10 cellular contexts compared by ENCODE assay signal in genomic region chr3:150146891-150147761, GRCh38.
A peak's percentile ranks its signal among the peaks of the same experiment; 100 is the strongest.
DNase-seq lines count a peak whose midpoint lies in the region; ATAC-seq and TF ChIP-seq lines count a peak whose summit lies in the region.
"Had no signal": no experiment of that assay in that cellular context is flagged by ENCODE, and none has a peak within 500 bp of the region (broad histone marks: within the 10 kb centered on the region; RNA-seq: fewer than 3 reads in every experiment).

No MANE protein-coding gene starts in this region.

- intact Hi-C loops in MCF 10A (cut with micrococcal nuclease): no loop called here
- intact Hi-C loops in breast epithelium (cut with DNase I; ENCODE audit: low total_unique reads): no loop called here
- intact Hi-C loops in thyroid gland (cut with DNase I): no loop called here

- POLR2A ChIA-PET in MCF 10A (lab: Yijun Ruan, JAX): interaction anchor here (0.6 to 1.0 kb wide), 3 partner anchors 9 to 597 kb away, joined by 3 to 4 read pairs (median 3); no protein-coding TSS in a partner anchor

- no peaks in the 10 kb centered on the region for H3K9me3 Mint-ChIP-seq in MCF 10A (ENCODE audit: unreplicated experiment)
- no peaks in the 10 kb centered on the region for H3K9me3 Mint-ChIP-seq in effector memory CD8-positive, alpha-beta T cell
- H3K9me3 Mint-ChIP-seq: T-cell had no signal

- H3K4me1 Mint-ChIP-seq in MCF 10A (ENCODE audit: insufficient read depth, unreplicated experiment): peaks cover 23% of the 10 kb centered on the region
- no peaks in the 10 kb centered on the region for H3K4me1 Mint-ChIP-seq in effector memory CD8-positive, alpha-beta T cell (ENCODE audit: low read depth in 2 of 2)
- H3K4me1 Mint-ChIP-seq: naive B cell, T-cell had no signal

- H3K9me3 ChIP-seq in breast epithelium: no peaks in the 10 kb centered on the region
- H3K9me3 ChIP-seq in thyroid gland: no peaks in the 10 kb centered on the region

- no peaks in the 10 kb centered on the region for H3K36me3 Mint-ChIP-seq in MCF 10A (ENCODE audit: insufficient read depth, unreplicated experiment)
- H3K36me3 Mint-ChIP-seq in effector memory CD8-positive, alpha-beta T cell (ENCODE audit: insufficient read depth): no peaks in the 10 kb centered on the region
- H3K36me3 Mint-ChIP-seq: naive B cell, T-cell had no signal

- WGBS in thyroid gland, 2 donors: 46 to 54% methylated on average over 11 of the region's 11 CpGs

- DNase-seq in MCF 10A (ENCODE audit: unreplicated experiment): peak; percentile 34
- DNase-seq in breast epithelium (ENCODE audit: low spot score in 2 of 2): no peak
- peak; percentile 53 for DNase-seq in RKO (ENCODE audit: low spot score)
- peak; percentile 79 for DNase-seq in glomerular visceral epithelial cell (ENCODE audit: extremely low spot score)
- DNase-seq in thyroid gland: peak; percentile 39 to 49
- no peak for DNase-seq in NCI-H1436 treated with DMSO at 0.1 percent for 48 hours (lab: John Stamatoyannopoulos, UW)
- no peak for DNase-seq in effector memory CD8-positive, alpha-beta T cell
- DNase-seq in NCI-H1048 (lab: John Stamatoyannopoulos, UW): no peak
- DNase-seq: naive B cell, T-cell had no signal

- CTCF ChIA-PET in MCF 10A (lab: Yijun Ruan, JAX): interaction anchor here (0.6 kb wide), 1 partner anchor 35 kb away, joined by 3 read pairs; no protein-coding TSS in a partner anchor

- H3K27ac Mint-ChIP-seq in MCF 10A (ENCODE audit: low read depth, unreplicated experiment): no peak overlapping the region
- H3K27ac Mint-ChIP-seq in effector memory CD8-positive, alpha-beta T cell: no peak overlapping the region
- H3K27ac Mint-ChIP-seq: naive B cell, T-cell had no signal

- TF ChIP-seq POLR2A in breast epithelium (IDR thresholded peaks at IDR 0.05) (no peak), thyroid gland (IDR thresholded peaks at IDR 0.05) (peak in 1 of 2 donors; percentile 24)

- BruUV-seq in MCF 10A (replicated peaks; lab: Mats Ljungman, UMichigan): no TSS peak

- TF ChIP-seq CTCF in MCF 10A (IDR thresholded peaks at IDR 0.05; ENCODE audit: unreplicated experiment) (no peak), breast epithelium (IDR thresholded peaks at IDR 0.05) (no peak), thyroid gland (IDR thresholded peaks at IDR 0.05) (no peak)

- H3K27ac ChIP-seq in breast epithelium: no peak overlapping the region
- H3K27ac ChIP-seq in thyroid gland: peak overlapping the region; percentile 87 to 92 (median 89)

- H3K4me1 ChIP-seq in breast epithelium: no peaks in the 10 kb centered on the region
- H3K4me1 ChIP-seq in thyroid gland: peaks cover 54 to 58% of the 10 kb centered on the region in 2 donors

- H3K4me3 Mint-ChIP-seq in MCF 10A (ENCODE audit: unreplicated experiment): no peak overlapping the region
- H3K4me3 Mint-ChIP-seq in effector memory CD8-positive, alpha-beta T cell: no peak overlapping the region
- H3K4me3 Mint-ChIP-seq: naive B cell, T-cell had no signal

- no peak for ATAC-seq in effector memory CD8-positive, alpha-beta T cell (replicated peaks)
- ATAC-seq: T-cell had no signal

- no peaks in the 10 kb centered on the region for H3K27me3 Mint-ChIP-seq in MCF 10A (ENCODE audit: insufficient read depth, unreplicated experiment)
- peaks cover 30 to 36% of the 10 kb centered on the region in 2 donors for H3K27me3 Mint-ChIP-seq in effector memory CD8-positive, alpha-beta T cell

- H3K27me3 ChIP-seq in breast epithelium (no peaks in the 10 kb centered on the region), thyroid gland (no peaks in the 10 kb centered on the region)

- H3K36me3 ChIP-seq in breast epithelium (no peaks in the 10 kb centered on the region), thyroid gland (no peaks in the 10 kb centered on the region)

- H3K4me3 ChIP-seq in breast epithelium (no peak overlapping the region), thyroid gland (replicated peaks in 1 of 3) (no peak overlapping the region)

Comparison
In these comparisons a context has a peak if more than half of its experiments do, and no peak if none do; other contexts are left out.
1. DNase-seq: peak in MCF 10A (single experiment), RKO (single experiment), glomerular visceral epithelial cell (single experiment) and thyroid gland (2 of 2); none in breast epithelium (0 of 2), NCI-H1436 treated with DMSO at 0.1 percent for 48 hours (single experiment), effector memory CD8-positive, alpha-beta T cell (0 of 3) and NCI-H1048 (single experiment).
2. H3K27ac ChIP-seq: peak in thyroid gland (3 of 3); none in breast epithelium (0 of 2).